In the genomic region with DNA sequence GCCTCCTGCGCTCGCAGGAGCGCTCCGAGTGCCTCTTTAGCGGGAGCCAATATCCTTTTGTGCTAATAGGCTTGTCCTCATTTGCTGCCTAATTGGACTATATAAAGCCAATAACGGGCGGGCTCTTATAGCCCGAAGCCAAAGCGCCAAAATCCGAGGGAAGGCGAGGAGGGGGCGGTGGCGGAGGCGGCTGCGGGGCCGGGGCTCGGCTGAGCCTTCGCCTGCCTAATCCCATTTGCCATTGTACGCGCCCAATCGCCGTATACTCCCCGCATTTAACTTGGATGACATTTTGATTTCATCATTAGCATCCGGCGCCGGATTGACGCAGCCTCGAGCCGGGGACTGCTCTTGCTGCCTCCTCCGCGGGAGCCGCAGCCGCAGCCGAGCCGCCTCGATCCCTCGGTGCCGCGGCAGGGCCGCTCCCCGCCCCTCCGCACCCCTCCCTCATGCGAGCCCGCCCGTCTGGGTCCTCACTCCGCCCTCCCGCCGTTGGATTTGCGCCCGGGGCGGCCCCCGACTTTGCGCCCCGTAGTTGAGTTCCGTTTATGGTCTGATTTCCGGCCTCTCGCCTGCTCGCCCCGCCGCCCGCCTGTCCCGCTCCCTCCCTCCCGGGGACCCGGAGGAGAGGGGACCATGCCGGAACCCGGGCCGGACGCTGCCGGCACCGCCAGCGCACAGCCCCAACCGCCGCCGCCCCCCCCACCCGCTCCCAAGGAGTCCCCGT, we compare ENCODE assay signal across 8 cellular contexts. TPM values are rescaled to one million over a fixed set of nuclear protein-coding genes. Genes with fewer than 3 reads are reported as not detected.
DNase-seq lines count a peak whose midpoint lies in the region; ATAC-seq and TF ChIP-seq lines count a peak whose summit lies in the region.

A gene (plus strand): TSS at position 556 of the 727 bp plus-strand sequence. CDS start 81 bp downstream, at position 637.

- peaks cover 76% of the 10 kb centered on the region for H3K27me3 Mint-ChIP-seq in chondrocyte (ENCODE audit: low read depth)

- peaks cover 98% of the 10 kb centered on the region for H3K27me3 ChIP-seq in ACC112 (ENCODE audit: insufficient read depth, low read length)
- peaks cover 10% of the 10 kb centered on the region for H3K27me3 ChIP-seq in parathyroid adenoma (ENCODE audit: control insufficient read depth, insufficient read depth, low read length)

- H3K4me3 ChIP-seq in ACC112 (ENCODE audit: low read depth, low read length) = peak within 1 kb of the TSS; percentile 47; the same call in 1 of the 2 replicates
- H3K4me3 ChIP-seq in parathyroid adenoma (ENCODE audit: low read depth, low read length) = peak within 1 kb of the TSS; percentile 15

- H3K36me3 ChIP-seq in ACC112 (ENCODE audit: insufficient read depth, low read length) = no peaks in the 10 kb centered on the region
- H3K36me3 ChIP-seq in parathyroid adenoma (ENCODE audit: control insufficient read depth, insufficient read depth, low read length) = no peaks in the 10 kb centered on the region

- H3K4me2 ChIP-seq in parathyroid adenoma (ENCODE audit: low read length) = peak within 1 kb of the TSS; percentile 46

- H2AFZ ChIP-seq in ACC112 (ENCODE audit: low read length, unreplicated experiment) (no peak within 1 kb of the TSS), parathyroid adenoma (peak within 1 kb of the TSS; percentile 26)

- H3K9ac ChIP-seq in parathyroid adenoma = no peak within 1 kb of the TSS

- H3K4me1 ChIP-seq in ACC112 (ENCODE audit: control insufficient read depth, insufficient read depth, low read length, unreplicated experiment) (peaks cover 8% of the 10 kb centered on the region), parathyroid adenoma (peaks cover 8% of the 10 kb centered on the region)

- H3K79me2 ChIP-seq in ACC112 (ENCODE audit: control insufficient read depth, insufficient read depth, low read length, unreplicated experiment) = no peaks in the 10 kb centered on the region
- H3K79me2 ChIP-seq in parathyroid adenoma = no peaks in the 10 kb centered on the region

- H3K36me3 Mint-ChIP-seq in chondrocyte (ENCODE audit: low read depth) = peaks cover 3% of the 10 kb centered on the region

- peaks cover 37% of the 10 kb centered on the region for H3K4me1 Mint-ChIP-seq in chondrocyte (ENCODE audit: low read depth)

- ATAC-seq in GM18868 (IDR thresholded peaks at IDR 0.05; ENCODE audit: unreplicated experiment) (peak; percentile 46), HG03097 (IDR thresholded peaks at IDR 0.05; ENCODE audit: low FRiP score, unreplicated experiment) (no peak), HG02610 (IDR thresholded peaks at IDR 0.05; ENCODE audit: unreplicated experiment) (no peak)

- TF ChIP-seq CTCF in chondrocyte (IDR thresholded peaks at IDR 0.05) (no peak), parathyroid adenoma (IDR thresholded peaks at IDR 0.05) (no peak)

- DNase-seq in RKO (ENCODE audit: low spot score) (peak; percentile 38), chondrocyte (ENCODE audit: low spot score) (no peak), RPMI8226 (no peak)

- no peaks in the 10 kb centered on the region for H3K9me3 ChIP-seq in parathyroid adenoma (ENCODE audit: control insufficient read depth, low read length)

- no peak within 1 kb of the TSS for H3K27ac ChIP-seq in ACC112 (ENCODE audit: low read depth, low read length)
- no peak within 1 kb of the TSS for H3K27ac ChIP-seq in parathyroid adenoma

- no peaks in the 10 kb centered on the region for H3K9me3 Mint-ChIP-seq in chondrocyte (ENCODE audit: low read depth)

- no peak within 1 kb of the TSS for H3K27ac Mint-ChIP-seq in chondrocyte (ENCODE audit: unreplicated experiment)

- peak within 1 kb of the TSS; percentile 64 for H3K4me3 Mint-ChIP-seq in chondrocyte (ENCODE audit: unreplicated experiment)

RNA-seq across cellular contexts. Expression of the gene that starts here (rescaled TPM):
- not detected in 3 replicates for total RNA-seq in chondrocyte
